19 cellular contexts compared by ENCODE assay signal in genomic region chr12:31622038-31622437, GRCh38. TPM values are rescaled to one million over a fixed set of nuclear protein-coding genes. Genes with fewer than 3 reads are reported as not detected.
DNase-seq lines count a peak whose midpoint lies in the region; ATAC-seq, FAIRE-seq and TF ChIP-seq lines count a peak whose summit lies in the region.
"Had no signal": no experiment of that assay in that cellular context is flagged by ENCODE, and none has a peak within 500 bp of the region (broad histone marks: within the 10 kb centered on the region; RNA-seq: fewer than 3 reads in every experiment).

No MANE protein-coding gene starts in this region.

- no peak for TF ChIP-seq POLR2A in NB4 (IDR thresholded peaks at IDR 0.05; ENCODE audit: extremely low read depth, insufficient read length)

- H3K27ac ChIP-seq in astrocyte (ENCODE audit: low read depth, low read length): no peak overlapping the region
- H3K27ac ChIP-seq: C4-2B had no signal

- H3K9ac ChIP-seq in astrocyte (ENCODE audit: low read length): no peak overlapping the region

- POLR2A ChIA-PET in Caco-2 (lab: Charles Lee): no interaction called here

- H3K4me2 ChIP-seq in astrocyte (ENCODE audit: low read length): no peak overlapping the region
- H3K4me2 ChIP-seq: GM23338 had no signal

- no TSS peak for BruUV-seq in Caco-2 (replicated peaks; lab: Mats Ljungman, UMichigan)

- H3K27me3 ChIP-seq in Caco-2 (replicated peaks; ENCODE audit: control insufficient read depth, insufficient read depth, low read length): no peaks in the 10 kb centered on the region
- H3K27me3 ChIP-seq in astrocyte (ENCODE audit: insufficient read depth, low read length): no peaks in the 10 kb centered on the region

- H3K4me1 ChIP-seq in Caco-2 (peaks cover 36% of the 10 kb centered on the region), astrocyte (ENCODE audit: insufficient read depth, low read length) (no peaks in the 10 kb centered on the region)

- H3K9me3 Mint-ChIP-seq in Caco-2 (ENCODE audit: unreplicated experiment): no peaks in the 10 kb centered on the region
- no peaks in the 10 kb centered on the region for H3K9me3 Mint-ChIP-seq in astrocyte (ENCODE audit: unreplicated experiment)
- no peaks in the 10 kb centered on the region for H3K9me3 Mint-ChIP-seq in nephron progenitor cell
- peaks cover 3% of the 10 kb centered on the region for H3K9me3 Mint-ChIP-seq in progenitor cell of endocrine pancreas (ENCODE audit: low read depth)
- H3K9me3 Mint-ChIP-seq: CD4-positive, alpha-beta T cell; GM23338 had no signal

- H3K79me2 ChIP-seq in astrocyte (ENCODE audit: insufficient read depth, low read length): no peaks in the 10 kb centered on the region

- no peak overlapping the region for H3K4me3 Mint-ChIP-seq in Caco-2 (ENCODE audit: unreplicated experiment)
- H3K4me3 Mint-ChIP-seq in astrocyte (ENCODE audit: unreplicated experiment): no peak overlapping the region
- no peak overlapping the region for H3K4me3 Mint-ChIP-seq in nephron progenitor cell
- no peak overlapping the region for H3K4me3 Mint-ChIP-seq in progenitor cell of endocrine pancreas (ENCODE audit: low read depth)
- H3K4me3 Mint-ChIP-seq: CD4-positive, alpha-beta T cell; GM23338 had no signal

- H4K20me1 ChIP-seq in astrocyte (ENCODE audit: insufficient read depth, low read length): no peaks in the 10 kb centered on the region

- H2AFZ ChIP-seq in astrocyte (ENCODE audit: low read depth, low read length): no peak overlapping the region
- H2AFZ ChIP-seq: GM23338 had no signal

- ATAC-seq in GM18517 (IDR thresholded peaks at IDR 0.05; ENCODE audit: unreplicated experiment): no peak
- ATAC-seq: GM12878, GM23338 had no signal

- peaks cover 17% of the 10 kb centered on the region for H3K36me3 Mint-ChIP-seq in Caco-2 (ENCODE audit: insufficient read depth, unreplicated experiment)
- H3K36me3 Mint-ChIP-seq in astrocyte (ENCODE audit: low read depth, unreplicated experiment): no peaks in the 10 kb centered on the region
- no peaks in the 10 kb centered on the region for H3K36me3 Mint-ChIP-seq in nephron progenitor cell (ENCODE audit: low read depth)
- H3K36me3 Mint-ChIP-seq in progenitor cell of endocrine pancreas (ENCODE audit: insufficient read depth): no peaks in the 10 kb centered on the region

- intact Hi-C loops in Caco-2 (cut with micrococcal nuclease; ENCODE audit: unreplicated experiment): no loop called here

- H3K36me3 ChIP-seq in Caco-2 (ENCODE audit: control insufficient read depth, insufficient read depth, low read length) (no peaks in the 10 kb centered on the region), astrocyte (ENCODE audit: insufficient read depth, low read length) (no peaks in the 10 kb centered on the region)

- CTCF ChIA-PET in Caco-2 (lab: Charles Lee): no interaction called here

- H3K4me1 Mint-ChIP-seq in Caco-2 (ENCODE audit: low read depth, unreplicated experiment) (peaks cover 11% of the 10 kb centered on the region), astrocyte (ENCODE audit: low read depth, unreplicated experiment) (peaks cover 6% of the 10 kb centered on the region), nephron progenitor cell (peaks cover 16% of the 10 kb centered on the region), progenitor cell of endocrine pancreas (ENCODE audit: low read depth) (peaks cover 12% of the 10 kb centered on the region)
- H3K4me1 Mint-ChIP-seq: GM23338 had no signal

- DNase-seq in Caco-2: peak in 1 of 2 experiments; percentile 16
- DNase-seq in NB4 (ENCODE audit: low read depth): peak; percentile 20
- no peak for DNase-seq in astrocyte (ENCODE audit: low read depth)
- no peak for DNase-seq in nephron progenitor cell
- DNase-seq in NCI-H2171 (lab: John Stamatoyannopoulos, UW): no peak
- DNase-seq in progenitor cell of endocrine pancreas (ENCODE audit: low spot score, unreplicated experiment): no peak
- DNase-seq: ACHN; AML-193; CD4-positive, alpha-beta T cell; DMS79 treated with DMSO at 0.1 percent for 48 hours; EL; HCEC 1CT had no signal

- H3K27ac Mint-ChIP-seq in Caco-2 (ENCODE audit: unreplicated experiment): peak overlapping the region; percentile 95
- peak overlapping the region; percentile 26 for H3K27ac Mint-ChIP-seq in astrocyte (ENCODE audit: unreplicated experiment)
- peak overlapping the region; percentile 80 for H3K27ac Mint-ChIP-seq in nephron progenitor cell
- no peak overlapping the region for H3K27ac Mint-ChIP-seq in progenitor cell of endocrine pancreas
- H3K27ac Mint-ChIP-seq: CD4-positive, alpha-beta T cell; GM23338 had no signal

- H3K27me3 Mint-ChIP-seq in Caco-2 (ENCODE audit: insufficient read depth, unreplicated experiment): no peaks in the 10 kb centered on the region
- H3K27me3 Mint-ChIP-seq in astrocyte (ENCODE audit: low read depth, unreplicated experiment): no peaks in the 10 kb centered on the region
- no peaks in the 10 kb centered on the region for H3K27me3 Mint-ChIP-seq in nephron progenitor cell (ENCODE audit: low read depth, poor library complexity)
- H3K27me3 Mint-ChIP-seq in progenitor cell of endocrine pancreas: no peaks in the 10 kb centered on the region

- H3K9me3 ChIP-seq in Caco-2: 0 out of 2 replicates have a peak, but pooled peaks cover 7% of the 10 kb centered on the region
- H3K9me3 ChIP-seq in astrocyte (ENCODE audit: insufficient read depth, low read depth, low read length): no peaks in the 10 kb centered on the region

- H3K4me3 ChIP-seq in Caco-2 (ENCODE audit: low read depth, low read length) (no peak overlapping the region), NB4 (ENCODE audit: low read depth, low read length) (no peak overlapping the region), astrocyte (ENCODE audit: insufficient read depth, low read depth, low read length) (no peak overlapping the region)
- H3K4me3 ChIP-seq: GM12878, GM23338 had no signal

- FAIRE-seq in astrocyte (lab: Jason Lieb, UNC): no peak
- FAIRE-seq: A204.1, GM12878, GM19239, H54 had no signal

- TF ChIP-seq CTCF in Caco-2 (IDR thresholded peaks at IDR 0.05; ENCODE audit: insufficient read depth in 1 of 2, low read depth in 1 of 2, low read length in 1 of 2, severe bottlenecking in 1 of 2, unreplicated experiment in 1 of 2): no peak
- no peak for TF ChIP-seq CTCF in NB4 (IDR thresholded peaks at IDR 0.05; ENCODE audit: low read depth, low read length)
- no peak for TF ChIP-seq CTCF in astrocyte (IDR thresholded peaks at IDR 0.05; ENCODE audit: insufficient read depth, low read depth, low read length)
- TF ChIP-seq CTCF in nephron progenitor cell (IDR thresholded peaks at IDR 0.05): no peak
- no peak for TF ChIP-seq CTCF in progenitor cell of endocrine pancreas (IDR thresholded peaks at IDR 0.05; ENCODE audit: unreplicated experiment)

RNA-seq across cellular contexts. Expression of gene DENND5B, which starts 31.1 kb away (rescaled TPM):
- total RNA-seq in Caco-2 (2022): 34.9 and 36.0 TPM in 2 replicates
- total RNA-seq in astrocyte: 19.9 and 22.7 TPM in 2 replicates
- 34.6 and 35.0 TPM in 2 replicates for total RNA-seq in progenitor cell of endocrine pancreas

RNA-seq across cellular contexts. Expression of gene ETFBKMT, which starts 37.5 kb away (rescaled TPM):
- 1.6 and 2.1 TPM in 2 replicates for total RNA-seq in Caco-2 (2022)
- 2.1 and 2.2 TPM in 2 replicates for total RNA-seq in astrocyte
- total RNA-seq in progenitor cell of endocrine pancreas: 3.7 and 4.5 TPM in 2 replicates
